In genomic region chr9:33125871-33126822, GRCh38 we compare ENCODE assay signal across 10 cellular contexts. TPM values are rescaled to one million over a fixed set of nuclear protein-coding genes. Genes with fewer than 3 reads are reported as not detected.
DNase-seq lines count a peak whose midpoint lies in the region; ATAC-seq and TF ChIP-seq lines count a peak whose summit lies in the region.
"Had no signal": no experiment of that assay in that cellular context is flagged by ENCODE, and none has a peak within 500 bp of the region (broad histone marks: within the 10 kb centered on the region; RNA-seq: fewer than 3 reads in every experiment).

No MANE protein-coding gene starts in this region.

- H3K27me3 ChIP-seq in sigmoid colon: no peaks in the 10 kb centered on the region

- H3K4me1 Mint-ChIP-seq in effector memory CD8-positive, alpha-beta T cell (ENCODE audit: low read depth in 2 of 2): peaks cover 51 to 63% of the 10 kb centered on the region in 2 donors
- H3K4me1 Mint-ChIP-seq in activated CD4-positive, alpha-beta T cell treated with anti-CD3 and anti-CD28 coated beads, Interleukin-2, amount 10 ng/mL, durations not matched to agents 24 days and 14 days: peaks cover 24% of the 10 kb centered on the region
- H3K4me1 Mint-ChIP-seq in activated CD4-positive, alpha-beta T cell treated with anti-CD3 and anti-CD28 coated beads, Interleukin-2, amount 10 ng/mL, durations not matched to agents 7 days and 5 days: peaks cover 19% of the 10 kb centered on the region

- intact Hi-C loops in sigmoid colon (cut with DNase I): no loop called here
- intact Hi-C loops in activated CD4-positive, alpha-beta T cell treated with anti-CD3 and anti-CD28 coated beads, Interleukin-2, amount 10 ng/mL, durations not matched to agents 24 days and 14 days (cut with micrococcal nuclease): no loop called here

- H3K36me3 Mint-ChIP-seq in effector memory CD8-positive, alpha-beta T cell (ENCODE audit: insufficient read depth): peaks cover 98% of the 10 kb centered on the region
- H3K36me3 Mint-ChIP-seq in activated CD4-positive, alpha-beta T cell treated with anti-CD3 and anti-CD28 coated beads, Interleukin-2, amount 10 ng/mL, durations not matched to agents 24 days and 14 days (ENCODE audit: low read depth): peaks cover 53% of the 10 kb centered on the region
- peaks cover 40% of the 10 kb centered on the region for H3K36me3 Mint-ChIP-seq in activated CD4-positive, alpha-beta T cell treated with anti-CD3 and anti-CD28 coated beads, Interleukin-2, amount 10 ng/mL, durations not matched to agents 7 days and 5 days (ENCODE audit: low read depth)

- no peak overlapping the region for H3K4me3 ChIP-seq in sigmoid colon

- H3K9me3 Mint-ChIP-seq in effector memory CD8-positive, alpha-beta T cell: no peaks in the 10 kb centered on the region
- peaks cover 4% of the 10 kb centered on the region for H3K9me3 Mint-ChIP-seq in activated CD4-positive, alpha-beta T cell treated with anti-CD3 and anti-CD28 coated beads, Interleukin-2, amount 10 ng/mL, durations not matched to agents 24 days and 14 days
- H3K9me3 Mint-ChIP-seq in activated CD4-positive, alpha-beta T cell treated with anti-CD3 and anti-CD28 coated beads, Interleukin-2, amount 10 ng/mL, durations not matched to agents 7 days and 5 days: no peaks in the 10 kb centered on the region

- TF ChIP-seq EP300 in sigmoid colon (IDR thresholded peaks at IDR 0.05): no peak

- DNase-seq in effector memory CD8-positive, alpha-beta T cell: no peak
- DNase-seq in sigmoid colon (peak; percentile 26), islet precursor cell (no peak), NCI-H2227 (lab: John Stamatoyannopoulos, UW; ENCODE audit: unreplicated experiment) (no peak)
- no peak for DNase-seq in activated CD4-positive, alpha-beta T cell treated with anti-CD3 and anti-CD28 coated beads, Interleukin-2, amount 10 ng/mL, durations not matched to agents 24 days and 14 days
- no peak for DNase-seq in activated CD4-positive, alpha-beta T cell treated with anti-CD3 and anti-CD28 coated beads, Interleukin-2, amount 10 ng/mL, durations not matched to agents 7 days and 5 days
- DNase-seq: activated CD4-positive, CD25-positive, alpha-beta regulatory T cell; MM.1S had no signal

- H3K27ac Mint-ChIP-seq in effector memory CD8-positive, alpha-beta T cell: peak overlapping the region; percentile 30 to 97
- H3K27ac Mint-ChIP-seq in activated CD4-positive, alpha-beta T cell treated with anti-CD3 and anti-CD28 coated beads, Interleukin-2, amount 10 ng/mL, durations not matched to agents 24 days and 14 days: no peak overlapping the region
- no peak overlapping the region for H3K27ac Mint-ChIP-seq in activated CD4-positive, alpha-beta T cell treated with anti-CD3 and anti-CD28 coated beads, Interleukin-2, amount 10 ng/mL, durations not matched to agents 7 days and 5 days

- no peaks in the 10 kb centered on the region for H3K9me3 ChIP-seq in sigmoid colon

- peak overlapping the region in 1 of 2 donors; percentile 64 for H3K4me3 Mint-ChIP-seq in effector memory CD8-positive, alpha-beta T cell
- no peak overlapping the region for H3K4me3 Mint-ChIP-seq in activated CD4-positive, alpha-beta T cell treated with anti-CD3 and anti-CD28 coated beads, Interleukin-2, amount 10 ng/mL, durations not matched to agents 24 days and 14 days
- H3K4me3 Mint-ChIP-seq in activated CD4-positive, alpha-beta T cell treated with anti-CD3 and anti-CD28 coated beads, Interleukin-2, amount 10 ng/mL, durations not matched to agents 7 days and 5 days: no peak overlapping the region

- CTCF ChIA-PET in activated CD4-positive, alpha-beta T cell treated with anti-CD3 and anti-CD28 coated beads, Interleukin-2, amount 10 ng/mL, durations not matched to agents 7 days and 5 days (lab: Charles Lee): interaction anchor here (0.6 to 1.5 kb wide), 3 partner anchors 13 to 27 kb away, joined by 3 to 4 read pairs (median 3); no protein-coding TSS in a partner anchor

- TF ChIP-seq POLR2A in sigmoid colon (IDR thresholded peaks at IDR 0.05): no peak

- ATAC-seq in GM18909 (IDR thresholded peaks at IDR 0.05; ENCODE audit: poor library complexity, unreplicated experiment) (peak; percentile 48), HG03432 (IDR thresholded peaks at IDR 0.05; ENCODE audit: unreplicated experiment) (peak; percentile 46)
- peak; percentile 42 for ATAC-seq in effector memory CD8-positive, alpha-beta T cell (replicated peaks)

- peaks cover 0 to 21% (median 11%) of the 10 kb centered on the region in 4 donors for H3K4me1 ChIP-seq in sigmoid colon

- WGBS in sigmoid colon, 2 donors: 60 to 76% methylated on average over 8 of the region's 8 CpGs

- POLR2A ChIA-PET in activated CD4-positive, alpha-beta T cell treated with anti-CD3 and anti-CD28 coated beads, Interleukin-2, amount 10 ng/mL, durations not matched to agents 7 days and 5 days (lab: Charles Lee): no interaction called here

- H3K27me3 Mint-ChIP-seq in effector memory CD8-positive, alpha-beta T cell: no peaks in the 10 kb centered on the region
- H3K27me3 Mint-ChIP-seq in activated CD4-positive, alpha-beta T cell treated with anti-CD3 and anti-CD28 coated beads, Interleukin-2, amount 10 ng/mL, durations not matched to agents 24 days and 14 days: no peaks in the 10 kb centered on the region
- H3K27me3 Mint-ChIP-seq in activated CD4-positive, alpha-beta T cell treated with anti-CD3 and anti-CD28 coated beads, Interleukin-2, amount 10 ng/mL, durations not matched to agents 7 days and 5 days: no peaks in the 10 kb centered on the region

- peaks cover 0 to 46% (median 13%) of the 10 kb centered on the region in 4 donors for H3K36me3 ChIP-seq in sigmoid colon

- no peak overlapping the region for H3K27ac ChIP-seq in sigmoid colon

- TF ChIP-seq CTCF in sigmoid colon (IDR thresholded peaks at IDR 0.05): no peak

RNA-seq across cellular contexts. Expression of gene B4GALT1, which starts 41.0 kb away (rescaled TPM):
- total RNA-seq in sigmoid colon: 10 to 100 TPM; 20.3 to 28.0 (median 25.0) TPM
- polyA plus RNA-seq in sigmoid colon: 100 to 1,000 TPM in 1 of 3 donors, 10 to 100 TPM in 2; 24.0 to 107 (median 61.5) TPM
- total RNA-seq in activated CD4-positive, alpha-beta T cell treated with anti-CD3 and anti-CD28 coated beads, Interleukin-2, amount 10 ng/mL, durations not matched to agents 24 days and 14 days: 53.8 and 55.7 TPM in 2 replicates
- total RNA-seq in activated CD4-positive, alpha-beta T cell treated with anti-CD3 and anti-CD28 coated beads, Interleukin-2, amount 10 ng/mL, durations not matched to agents 7 days and 5 days: 10 to 100 TPM; 38.8 to 42.4 TPM

RNA-seq across cellular contexts. Expression of gene SMU1, which starts 49.7 kb away (rescaled TPM):
- total RNA-seq in sigmoid colon: 10 to 100 TPM; 15.0 to 22.3 (median 20.1) TPM
- polyA plus RNA-seq in sigmoid colon: 10 to 100 TPM in 2 of 3 donors, 1 to 10 TPM in 1; 8.4 to 11.9 (median 10.4) TPM
- 28.6 and 30.2 TPM in 2 replicates for total RNA-seq in activated CD4-positive, alpha-beta T cell treated with anti-CD3 and anti-CD28 coated beads, Interleukin-2, amount 10 ng/mL, durations not matched to agents 24 days and 14 days
- 10 to 100 TPM; 24.0 to 24.5 TPM for total RNA-seq in activated CD4-positive, alpha-beta T cell treated with anti-CD3 and anti-CD28 coated beads, Interleukin-2, amount 10 ng/mL, durations not matched to agents 7 days and 5 days

Comparison
In these comparisons a context has a peak if more than half of its experiments do, and no peak if none do; other contexts are left out.
1. H3K27ac Mint-ChIP-seq: peak in effector memory CD8-positive, alpha-beta T cell (2 of 2); none in activated CD4-positive, alpha-beta T cell treated with anti-CD3 and anti-CD28 coated beads, Interleukin-2, amount 10 ng/mL, durations not matched to agents 24 days and 14 days (single experiment) and activated CD4-positive, alpha-beta T cell treated with anti-CD3 and anti-CD28 coated beads, Interleukin-2, amount 10 ng/mL, durations not matched to agents 7 days and 5 days (single experiment).
2. Peak in every context shown above with its lines, with median percentiles within 50 percentile points of each other: ATAC-seq.